ENCODE assay signal across 7 cellular contexts in the genomic region with DNA sequence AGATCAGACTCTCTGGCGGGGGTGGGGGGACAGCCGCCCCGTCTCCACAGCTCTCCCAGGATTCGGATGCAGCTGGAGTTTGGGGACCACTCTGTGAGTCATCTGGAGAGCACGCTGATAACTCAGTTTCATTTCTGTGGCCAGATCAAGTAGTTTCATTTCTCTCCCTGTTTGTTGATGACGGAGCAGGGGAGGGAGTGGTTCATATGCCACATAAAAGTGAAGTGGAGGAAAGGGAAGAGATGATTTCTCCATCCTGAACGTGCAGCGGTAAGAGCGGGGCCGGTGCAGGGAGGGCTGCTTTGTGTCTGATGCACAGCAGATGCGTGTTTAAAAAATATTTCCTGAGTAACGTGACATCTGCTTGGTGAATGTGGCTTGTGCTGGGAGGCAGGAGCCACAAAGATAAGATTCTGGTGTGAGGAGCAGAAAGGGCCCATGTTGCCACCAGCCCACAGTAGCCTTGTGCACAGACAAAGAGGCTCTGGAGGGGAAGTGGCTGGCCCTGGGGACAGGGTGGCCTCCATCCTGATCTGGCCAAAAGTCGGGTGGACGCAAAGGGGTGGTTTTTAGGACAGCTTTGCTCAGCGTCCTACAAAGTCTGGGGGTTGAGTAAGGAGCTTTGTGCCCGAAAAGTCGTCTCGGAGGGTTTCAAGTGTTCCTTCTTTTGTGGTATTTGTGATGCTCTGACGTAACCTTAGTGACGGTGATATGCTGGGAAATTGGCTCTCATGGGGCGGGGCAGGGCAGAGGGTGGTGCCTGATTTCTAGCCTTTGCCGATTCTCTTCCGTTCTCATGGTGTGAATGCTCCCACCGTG. TPM values are rescaled to one million over a fixed set of nuclear protein-coding genes. Genes with fewer than 3 reads are reported as not detected.
DNase-seq lines count a peak whose midpoint lies in the region; ATAC-seq, FAIRE-seq and TF ChIP-seq lines count a peak whose summit lies in the region.

A gene with protein sequence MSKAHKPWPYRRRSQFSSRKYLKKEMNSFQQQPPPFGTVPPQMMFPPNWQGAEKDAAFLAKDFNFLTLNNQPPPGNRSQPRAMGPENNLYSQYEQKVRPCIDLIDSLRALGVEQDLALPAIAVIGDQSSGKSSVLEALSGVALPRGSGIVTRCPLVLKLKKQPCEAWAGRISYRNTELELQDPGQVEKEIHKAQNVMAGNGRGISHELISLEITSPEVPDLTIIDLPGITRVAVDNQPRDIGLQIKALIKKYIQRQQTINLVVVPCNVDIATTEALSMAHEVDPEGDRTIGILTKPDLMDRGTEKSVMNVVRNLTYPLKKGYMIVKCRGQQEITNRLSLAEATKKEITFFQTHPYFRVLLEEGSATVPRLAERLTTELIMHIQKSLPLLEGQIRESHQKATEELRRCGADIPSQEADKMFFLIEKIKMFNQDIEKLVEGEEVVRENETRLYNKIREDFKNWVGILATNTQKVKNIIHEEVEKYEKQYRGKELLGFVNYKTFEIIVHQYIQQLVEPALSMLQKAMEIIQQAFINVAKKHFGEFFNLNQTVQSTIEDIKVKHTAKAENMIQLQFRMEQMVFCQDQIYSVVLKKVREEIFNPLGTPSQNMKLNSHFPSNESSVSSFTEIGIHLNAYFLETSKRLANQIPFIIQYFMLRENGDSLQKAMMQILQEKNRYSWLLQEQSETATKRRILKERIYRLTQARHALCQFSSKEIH (plus strand): TSS at position 242 of the 819 bp plus-strand sequence. CDS start 14,880 bp downstream, outside the sequence.

- FAIRE-seq in kidney (lab: Jason Lieb, UNC): no peak

- DNase-seq in SKM-1 (lab: John Stamatoyannopoulos, UW; ENCODE audit: unreplicated experiment) (peak; percentile 83), kidney (peak; percentile 73), SK-N-DZ (ENCODE audit: low spot score) (no peak)
- DNase-seq in activated naive CD8-positive, alpha-beta T cell treated with anti-CD3 and anti-CD28 coated beads, Interleukin-2, amount 50 U/mL, for 16 hours (ENCODE audit: low read depth, low spot score): peak; percentile 27
- peak; percentile 34 to 61 (median 59) for DNase-seq in stimulated activated CD4-positive, alpha-beta T cell treated with anti-CD3 and anti-CD28 coated beads, TNF-alpha, amount 100 ng/mL, for 1 hour (ENCODE audit: low read depth in 3 of 3, low spot score in 1 of 3)

- peak within 1 kb of the TSS; percentile 56 to 61 for H3K4me3 ChIP-seq in kidney (ENCODE audit: low read length in 2 of 2)

- H3K9ac ChIP-seq in kidney (ENCODE audit: low read length in 2 of 2): no peak within 1 kb of the TSS

- H3K4me1 ChIP-seq in kidney (ENCODE audit: control insufficient read depth in 1 of 2, insufficient read depth in 1 of 2, low read depth in 1 of 2, low read length in 2 of 2): peaks cover 0 to 6% of the 10 kb centered on the region in 2 donors

- peak within 1 kb of the TSS; percentile 43 to 81 for H3K27ac ChIP-seq in kidney (ENCODE audit: low read depth in 2 of 2, low read length in 2 of 2)

- intact Hi-C loops in kidney (cut with DNase I): no loop called here

- H3K36me3 ChIP-seq in kidney (ENCODE audit: control insufficient read depth in 1 of 2, insufficient read depth in 2 of 2, low read length in 2 of 2): no peaks in the 10 kb centered on the region

- no peaks in the 10 kb centered on the region for H3K9me3 ChIP-seq in kidney (ENCODE audit: control insufficient read depth in 1 of 2, low read length in 2 of 2)

- no peak for TF ChIP-seq CTCF in kidney (IDR thresholded peaks at IDR 0.05; ENCODE audit: borderline replicate concordance, extremely low read depth, insufficient read depth)

- ATAC-seq in GM18858 (IDR thresholded peaks at IDR 0.05; ENCODE audit: unreplicated experiment) (peak; percentile 62), HG03060 (IDR thresholded peaks at IDR 0.05; ENCODE audit: low read depth, unreplicated experiment) (peak; percentile 41)

RNA-seq across cellular contexts. Expression of the gene that starts here (rescaled TPM):
- total RNA-seq in kidney: 11.7 TPM
- polyA plus RNA-seq in kidney (ENCODE audit: insufficient read depth, low read depth, low replicate concordance): 4.3 TPM
- polyA plus RNA-seq in SK-N-DZ (2014; cell fraction: cytosol; rRNA removed): not detected in 2 replicates
- not detected in 2 replicates for polyA plus RNA-seq in SK-N-DZ (2014; cell fraction: nucleus; rRNA removed)
